ENCODE assay signal across 1 cellular context in the genomic region with DNA sequence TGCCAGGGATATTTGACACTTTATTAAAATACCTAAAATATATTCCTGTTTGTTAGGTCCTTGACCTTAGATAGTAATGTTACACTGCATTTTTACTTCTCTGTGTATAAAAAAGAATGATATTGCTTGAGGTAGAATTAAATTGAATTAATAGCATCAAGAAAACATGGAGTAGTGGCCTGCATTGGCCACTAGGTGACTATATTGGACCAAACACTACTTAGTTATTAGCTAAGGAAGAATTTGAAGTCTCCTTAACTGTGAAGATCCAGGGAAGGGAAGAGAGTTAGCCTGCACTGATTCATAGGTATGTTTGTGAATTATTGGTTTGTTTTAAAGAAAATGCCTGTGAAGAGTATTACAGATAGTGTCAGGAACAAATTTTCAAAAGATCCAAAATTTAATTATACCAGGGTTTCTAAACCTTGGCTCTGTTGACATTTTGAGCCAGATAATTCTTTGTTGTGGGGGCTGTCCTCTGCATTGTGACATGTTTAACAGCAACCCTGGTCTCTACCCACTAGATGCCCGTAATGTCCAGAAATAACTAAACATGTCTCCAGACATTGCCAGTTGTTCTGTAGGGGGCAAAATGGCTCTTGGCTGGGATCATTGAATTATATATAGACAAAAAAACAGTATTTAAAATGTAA.
TF ChIP-seq lines count a peak whose summit lies in the region.

No MANE protein-coding gene starts in this region.

TF ChIP-seq in HEK293, 187 proteins besides CTCF, POLR2A, EP300 and RAD21 (continued from another document):
- TF ChIP-seq, protein P1, sequence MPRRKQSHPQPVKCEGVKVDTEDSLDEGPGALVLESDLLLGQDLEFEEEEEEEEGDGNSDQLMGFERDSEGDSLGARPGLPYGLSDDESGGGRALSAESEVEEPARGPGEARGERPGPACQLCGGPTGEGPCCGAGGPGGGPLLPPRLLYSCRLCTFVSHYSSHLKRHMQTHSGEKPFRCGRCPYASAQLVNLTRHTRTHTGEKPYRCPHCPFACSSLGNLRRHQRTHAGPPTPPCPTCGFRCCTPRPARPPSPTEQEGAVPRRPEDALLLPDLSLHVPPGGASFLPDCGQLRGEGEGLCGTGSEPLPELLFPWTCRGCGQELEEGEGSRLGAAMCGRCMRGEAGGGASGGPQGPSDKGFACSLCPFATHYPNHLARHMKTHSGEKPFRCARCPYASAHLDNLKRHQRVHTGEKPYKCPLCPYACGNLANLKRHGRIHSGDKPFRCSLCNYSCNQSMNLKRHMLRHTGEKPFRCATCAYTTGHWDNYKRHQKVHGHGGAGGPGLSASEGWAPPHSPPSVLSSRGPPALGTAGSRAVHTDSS (tag by site-specific recombination; IDR thresholded peaks at IDR 0.05) = 0 out of 2 replicates have a peak, but pooled peaks have one; percentile 8
- TF ChIP-seq ZNF155 (tag by site-specific recombination; IDR thresholded peaks at IDR 0.05) = no peak
- no peak for TF ChIP-seq ZNF623 (tag by site-specific recombination; IDR thresholded peaks at IDR 0.05)
